ENCODE assay signal across 9 cellular contexts in genomic region chr12:57241556-57242310, GRCh38. TPM values are rescaled to one million over a fixed set of nuclear protein-coding genes. Genes with fewer than 3 reads are reported as not detected.
A peak's percentile ranks its signal among the peaks of the same experiment; 100 is the strongest.
DNase-seq lines count a peak whose midpoint lies in the region; ATAC-seq and TF ChIP-seq lines count a peak whose summit lies in the region.
"Had no signal": no experiment of that assay in that cellular context is flagged by ENCODE, and none has a peak within 500 bp of the region (broad histone marks: within the 10 kb centered on the region; RNA-seq: fewer than 3 reads in every experiment).

No MANE protein-coding gene starts in this region.

- no peak overlapping the region for H2BK5ac ChIP-seq in IMR-90 (ENCODE audit: low read depth, low read length, poor library complexity, severe bottlenecking)

- H3K18ac ChIP-seq in IMR-90 (ENCODE audit: low read depth, low read length): no peak overlapping the region

- H3K36me3 ChIP-seq in CD8-positive, alpha-beta T cell (ENCODE audit: insufficient read depth, low read length): no peaks in the 10 kb centered on the region
- H3K36me3 ChIP-seq in IMR-90 (ENCODE audit: control insufficient read depth, insufficient read depth, low read length) (no peaks in the 10 kb centered on the region), neural cell (ENCODE audit: insufficient read depth, low read length) (no peaks in the 10 kb centered on the region)

- no peak overlapping the region for H4K5ac ChIP-seq in IMR-90 (ENCODE audit: low read depth, low read length)

- H3K14ac ChIP-seq in IMR-90 (replicated peaks; ENCODE audit: low read depth, low read length): no peak overlapping the region

- BruUV-seq in IMR-90 (replicated peaks; lab: Mats Ljungman, UMichigan): no TSS peak

- H3K4me3 Mint-ChIP-seq in CD8-positive, alpha-beta T cell: peak overlapping the region; percentile 93
- peak overlapping the region; percentile 14 for H3K4me3 Mint-ChIP-seq in activated T-helper 2 cell treated with anti-CD3 and anti-CD28 coated beads, Interferon-gamma antibody, Interleukin-2, Interleukin-4, amounts not matched to agents 10 μg/mL and 5 μg/mL and 100 μg/mL, durations not matched to agents 14 hours and 24 hours and 36 hours (ENCODE audit: low read depth)

- H3K9me3 ChIP-seq in CD8-positive, alpha-beta T cell (ENCODE audit: low read length): no peaks in the 10 kb centered on the region
- H3K9me3 ChIP-seq in IMR-90 (ENCODE audit: control insufficient read depth, insufficient read depth, low read length) (no peaks in the 10 kb centered on the region), neural cell (ENCODE audit: low read length) (no peaks in the 10 kb centered on the region)
- H3K9me3 ChIP-seq: tibial nerve had no signal

- TF ChIP-seq RAD21 in IMR-90 (IDR thresholded peaks at IDR 0.05; ENCODE audit: low read length) (no peak), neural cell (conservative IDR thresholded peaks at IDR 0.05) (no peak)

- dilution Hi-C loops in IMR-90 (cut with HindIII; ENCODE audit: low sequenced_read_pairs, unreplicated experiment): no loop called here

- POLR2A ChIA-PET in CD8-positive, alpha-beta T cell (lab: Charles Lee): interaction anchor here (1.4 to 2.1 kb wide), 3 partner anchors 12 to 119 kb away, joined by 3 to 22 read pairs (median 7); partner anchors contain the start of genes NXPH4 and SHMT2
- POLR2A ChIA-PET in IMR-90 (lab: Charles Lee; ENCODE audit: unreplicated experiment): no interaction called here

- H2AK5ac ChIP-seq in IMR-90 (ENCODE audit: low read depth, low read length): no peak overlapping the region

- H2BK20ac ChIP-seq in IMR-90 (ENCODE audit: low read depth, low read length): no peak overlapping the region

- 27% methylated on average over 6 of the region's 37 CpGs; no CpG with 5 or more reads in 1 of the 2 experiments for WGBS in IMR-90 (ENCODE audit: extremely low coverage in 2 of 2, insufficient read length in 1 of 2), 2 experiments

- no peak for TF ChIP-seq EP300 in neural cell (conservative IDR thresholded peaks at IDR 0.05; ENCODE audit: poor library complexity, severe bottlenecking)

- no peaks in the 10 kb centered on the region for H3F3A ChIP-seq in neural cell (ENCODE audit: insufficient read depth, low read length, poor library complexity, severe bottlenecking)

- H3K4me2 ChIP-seq in IMR-90 (ENCODE audit: low read depth, low read length) (peak overlapping the region; percentile 92; the same call in 1 of the 2 replicates), neural cell (ENCODE audit: low read length) (peak overlapping the region; percentile 65)

- H4K20me1 ChIP-seq in IMR-90 (ENCODE audit: insufficient read depth, low read length) (peaks cover 41% of the 10 kb centered on the region; the same call in 1 of the 2 replicates), neural cell (ENCODE audit: insufficient read depth) (no peaks in the 10 kb centered on the region)

- no peak overlapping the region for H3K4me3 ChIP-seq in CD8-positive, alpha-beta T cell (ENCODE audit: low read depth, low read length)
- no peak overlapping the region for H3K4me3 ChIP-seq in IMR-90 (ENCODE audit: insufficient read depth, low read depth, low read length)
- H3K4me3 ChIP-seq in neural cell (ENCODE audit: low read length): peak overlapping the region; percentile 79

- intact Hi-C loops in CD8-positive, alpha-beta T cell (cut with DNase I, micrococcal nuclease): loop anchor here in 1 of 2 experiments (10.0 kb wide), 1 partner anchor 177 kb away; no protein-coding TSS in a partner anchor
- intact Hi-C loops in IMR-90 (cut with micrococcal nuclease) (loop anchor here (5.0 kb wide), 1 partner anchor 129 kb away; the partner anchor contains the start of gene STAT6), left cardiac atrium (cut with DNase I) (no loop called here)
- intact Hi-C loops in activated T-helper 2 cell treated with anti-CD3 and anti-CD28 coated beads, Interferon-gamma antibody, Interleukin-2, Interleukin-4, amounts not matched to agents 10 μg/mL and 5 μg/mL and 100 μg/mL, durations not matched to agents 14 hours and 24 hours and 36 hours (cut with micrococcal nuclease): loop anchor here (5.0 kb wide), 1 partner anchor 381 kb away; no protein-coding TSS in a partner anchor

- H2BK120ac ChIP-seq in IMR-90 (ENCODE audit: low read depth, low read length): no peak overlapping the region

- H3K23ac ChIP-seq in IMR-90 (ENCODE audit: low read depth, low read length): 0 out of 2 replicates have a peak overlapping the region, but pooled peaks have one; percentile 75

- H3K56ac ChIP-seq in IMR-90 (ENCODE audit: extremely low read depth, insufficient read depth, low read length): no peak overlapping the region

- CTCF ChIA-PET in CD8-positive, alpha-beta T cell (lab: Charles Lee): interaction anchor here (1.0 to 22.8 kb wide), 15 partner anchors 9 to 247 kb away, joined by 3 to 526 read pairs (median 9); partner anchors contain the start of genes NXPH4, SHMT2 and STAC3
- CTCF ChIA-PET in IMR-90 (lab: Yijun Ruan, JAX): interaction anchor here (1.1 to 5.8 kb wide), 5 partner anchors 12 to 217 kb away, joined by 3 to 47 read pairs (median 6); partner anchors contain the start of gene SHMT2

- H3K27ac ChIP-seq in CD8-positive, alpha-beta T cell (ENCODE audit: low read depth, low read length): no peak overlapping the region
- no peak overlapping the region for H3K27ac ChIP-seq in IMR-90 (ENCODE audit: insufficient read depth, low read length)
- H3K27ac ChIP-seq in neural cell (ENCODE audit: low read length): peak overlapping the region; percentile 5
- H3K27ac ChIP-seq: tibial nerve had no signal

- no peak overlapping the region for H4K8ac ChIP-seq in IMR-90 (ENCODE audit: low read depth in 2 of 2, low read length in 2 of 2)

- no peak for TF ChIP-seq POLR2A in IMR-90 (IDR thresholded peaks at IDR 0.05; ENCODE audit: low read depth, low read length)

- no peak overlapping the region for H3K27ac Mint-ChIP-seq in CD8-positive, alpha-beta T cell
- H3K27ac Mint-ChIP-seq in activated T-helper 2 cell treated with anti-CD3 and anti-CD28 coated beads, Interferon-gamma antibody, Interleukin-2, Interleukin-4, amounts not matched to agents 10 μg/mL and 5 μg/mL and 100 μg/mL, durations not matched to agents 14 hours and 24 hours and 36 hours: no peak overlapping the region

- no peak for TF ChIP-seq CTCF in CD8-positive, alpha-beta T cell (IDR thresholded peaks at IDR 0.05)
- TF ChIP-seq CTCF in IMR-90 (conservative IDR thresholded peaks at IDR 0.05; ENCODE audit: low read depth, low read length) (no peak), neural cell (IDR thresholded peaks at IDR 0.05; ENCODE audit: poor library complexity, severe bottlenecking) (no peak)

- in situ Hi-C loops in IMR-90 (cut with MboI; ENCODE audit: low sequenced_read_pairs): no loop called here

- H2AFZ ChIP-seq in IMR-90 (replicated peaks; ENCODE audit: low read length, poor library complexity) (peak overlapping the region; percentile 92), neural cell (ENCODE audit: low read depth, low read length) (no peak overlapping the region)

- H3K9me3 Mint-ChIP-seq in CD8-positive, alpha-beta T cell: no peaks in the 10 kb centered on the region
- H3K9me3 Mint-ChIP-seq in activated T-helper 2 cell treated with anti-CD3 and anti-CD28 coated beads, Interferon-gamma antibody, Interleukin-2, Interleukin-4, amounts not matched to agents 10 μg/mL and 5 μg/mL and 100 μg/mL, durations not matched to agents 14 hours and 24 hours and 36 hours: no peaks in the 10 kb centered on the region

- H3K27me3 Mint-ChIP-seq in CD8-positive, alpha-beta T cell (ENCODE audit: low read depth): peaks cover 48% of the 10 kb centered on the region
- H3K27me3 Mint-ChIP-seq in activated T-helper 2 cell treated with anti-CD3 and anti-CD28 coated beads, Interferon-gamma antibody, Interleukin-2, Interleukin-4, amounts not matched to agents 10 μg/mL and 5 μg/mL and 100 μg/mL, durations not matched to agents 14 hours and 24 hours and 36 hours (ENCODE audit: low read depth): peaks cover 36% of the 10 kb centered on the region

- peaks cover 3% of the 10 kb centered on the region for H3K36me3 Mint-ChIP-seq in CD8-positive, alpha-beta T cell
- H3K36me3 Mint-ChIP-seq in activated T-helper 2 cell treated with anti-CD3 and anti-CD28 coated beads, Interferon-gamma antibody, Interleukin-2, Interleukin-4, amounts not matched to agents 10 μg/mL and 5 μg/mL and 100 μg/mL, durations not matched to agents 14 hours and 24 hours and 36 hours (ENCODE audit: low read depth): peaks cover 3% of the 10 kb centered on the region

- H3K4me1 Mint-ChIP-seq in CD8-positive, alpha-beta T cell (ENCODE audit: low read depth): peaks cover 63% of the 10 kb centered on the region
- peaks cover 40% of the 10 kb centered on the region for H3K4me1 Mint-ChIP-seq in activated T-helper 2 cell treated with anti-CD3 and anti-CD28 coated beads, Interferon-gamma antibody, Interleukin-2, Interleukin-4, amounts not matched to agents 10 μg/mL and 5 μg/mL and 100 μg/mL, durations not matched to agents 14 hours and 24 hours and 36 hours (ENCODE audit: low read depth)

- H3K9me1 ChIP-seq in IMR-90 (ENCODE audit: insufficient read depth, low read length): peaks cover 7% of the 10 kb centered on the region; the same call in 1 of the 2 replicates

- H3K9ac ChIP-seq in IMR-90 (ENCODE audit: low read depth, low read length): no peak overlapping the region
- H3K9ac ChIP-seq in neural cell (ENCODE audit: low read length): peak overlapping the region; percentile 98

- ATAC-seq in CD8-positive, alpha-beta T cell: no peak
- ATAC-seq in IMR-90 (ENCODE audit: low read depth): no peak
- no peak for ATAC-seq in HG02588 (IDR thresholded peaks at IDR 0.05; ENCODE audit: unreplicated experiment)
- no peak for ATAC-seq in GM18520 (IDR thresholded peaks at IDR 0.05; ENCODE audit: unreplicated experiment)
- ATAC-seq in HG02981 (IDR thresholded peaks at IDR 0.05; ENCODE audit: unreplicated experiment): no peak
- ATAC-seq in left cardiac atrium: no peak

- H3K79me2 ChIP-seq in neural cell (replicated peaks; ENCODE audit: insufficient read depth, low read length): no peaks in the 10 kb centered on the region

- H4K91ac ChIP-seq in IMR-90 (ENCODE audit: insufficient read depth, low read depth, low read length): no peak overlapping the region

- H2BK15ac ChIP-seq in IMR-90 (ENCODE audit: low read depth, low read length): no peak overlapping the region

- peaks cover 0 to 10% of the 10 kb centered on the region in 2 experiments; a peak in 1 of 4 replicates for H3K79me1 ChIP-seq in IMR-90 (ENCODE audit: low read depth in 1 of 2, low read length in 2 of 2)

- H3K4ac ChIP-seq in IMR-90 (ENCODE audit: low read depth, low read length): no peak overlapping the region

- H3K27me3 ChIP-seq in CD8-positive, alpha-beta T cell (ENCODE audit: insufficient read depth, low read length): peaks cover 41% of the 10 kb centered on the region
- H3K27me3 ChIP-seq in IMR-90 (ENCODE audit: control insufficient read depth, insufficient read depth, low read length) (peaks cover 6% of the 10 kb centered on the region; the same call in 1 of the 2 replicates), neural cell (ENCODE audit: insufficient read depth, low read depth, low read length) (peaks cover 64% of the 10 kb centered on the region)

- H3K9me2 ChIP-seq in neural cell (ENCODE audit: insufficient read depth, low read length): no peaks in the 10 kb centered on the region

- peak overlapping the region; percentile 34 for H2AK9ac ChIP-seq in IMR-90 (replicated peaks; ENCODE audit: low read depth, low read length, poor library complexity)

- H3K4me1 ChIP-seq in CD8-positive, alpha-beta T cell (ENCODE audit: insufficient read depth, low read length): peaks cover 74% of the 10 kb centered on the region
- H3K4me1 ChIP-seq in IMR-90 (ENCODE audit: control insufficient read depth, insufficient read depth, low read length): peaks cover 17% of the 10 kb centered on the region

- no peak for DNase-seq in CD8-positive, alpha-beta T cell
- DNase-seq in IMR-90 (no peak), left cardiac atrium (no peak)
- no peak for DNase-seq in activated T-helper 2 cell treated with anti-CD3 and anti-CD28 coated beads, Interferon-gamma antibody, Interleukin-2, Interleukin-4, amounts not matched to agents 10 μg/mL and 5 μg/mL and 100 μg/mL, durations not matched to agents 14 hours and 24 hours and 36 hours (ENCODE audit: low spot score)

RNA-seq across cellular contexts. Expression of gene STAC3, which starts 9.3 kb away (rescaled TPM):
- 1 to 10 TPM in 1 of 2 experiments, under 1 TPM in 1; 0.54 to 1.5 TPM for total RNA-seq in CD8-positive, alpha-beta T cell
- total RNA-seq in IMR-90 (2012; rRNA removed) (under 0.01 and 0.18 TPM in 2 replicates), left cardiac atrium (1 to 10 TPM; 1.2 to 2.7 TPM)
- polyA plus RNA-seq in IMR-90 (2012; rRNA removed) (0.67 and 0.80 TPM in 2 replicates), neural cell (1.3 and 2.9 TPM in 2 replicates)
- 0.13 and 0.66 TPM in 2 replicates for polyA plus RNA-seq in IMR-90 (2012; cell fraction: cytosol; rRNA removed)
- 2.9 and 4.4 TPM in 2 replicates for polyA plus RNA-seq in IMR-90 (2012; cell fraction: nucleus; rRNA removed; ENCODE audit: low replicate concordance)
- 5.6 and 6.1 TPM in 2 replicates for total RNA-seq in activated T-helper 2 cell treated with anti-CD3 and anti-CD28 coated beads, Interferon-gamma antibody, Interleukin-2, Interleukin-4, amounts not matched to agents 10 μg/mL and 5 μg/mL and 100 μg/mL, durations not matched to agents 14 hours and 24 hours and 36 hours
- polyA minus RNA-seq in neural cell: 0.49 and 0.93 TPM in 2 replicates

RNA-seq across cellular contexts. Expression of gene SHMT2, which starts 12.2 kb away (rescaled TPM):
- total RNA-seq in CD8-positive, alpha-beta T cell: 10 to 100 TPM; 14.2 to 18.6 TPM
- total RNA-seq in IMR-90 (2012; rRNA removed) (225 and 266 TPM in 2 replicates), left cardiac atrium (10 to 100 TPM; 31.1 to 39.6 TPM)
- polyA plus RNA-seq in IMR-90 (2012; rRNA removed) (302 and 364 TPM in 2 replicates), neural cell (38.2 and 42.2 TPM in 2 replicates)
- 201 and 323 TPM in 2 replicates for polyA plus RNA-seq in IMR-90 (2012; cell fraction: cytosol; rRNA removed)
- 303 and 511 TPM in 2 replicates for polyA plus RNA-seq in IMR-90 (2012; cell fraction: nucleus; rRNA removed; ENCODE audit: low replicate concordance)
- total RNA-seq in activated T-helper 2 cell treated with anti-CD3 and anti-CD28 coated beads, Interferon-gamma antibody, Interleukin-2, Interleukin-4, amounts not matched to agents 10 μg/mL and 5 μg/mL and 100 μg/mL, durations not matched to agents 14 hours and 24 hours and 36 hours: 295 and 307 TPM in 2 replicates
- polyA minus RNA-seq in neural cell: 19.0 and 22.9 TPM in 2 replicates

RNA-seq across cellular contexts. Expression of gene NXPH4, which starts 25.1 kb away (rescaled TPM):
- 1 to 10 TPM; 1.4 to 1.7 TPM for total RNA-seq in CD8-positive, alpha-beta T cell
- total RNA-seq in IMR-90 (2012; rRNA removed) (0.36 and 0.56 TPM in 2 replicates), left cardiac atrium (1 to 10 TPM in 1 of 2 donors, under 1 TPM in 1; 0.50 to 2.1 TPM)
- polyA plus RNA-seq in IMR-90 (2012; rRNA removed) (3.3 and 3.8 TPM in 2 replicates), neural cell (0.53 TPM in 1 of 2 replicates, not detected in the other)
- polyA plus RNA-seq in IMR-90 (2012; cell fraction: cytosol; rRNA removed): 4.8 and 7.5 TPM in 2 replicates
- 3.3 and 5.8 TPM in 2 replicates for polyA plus RNA-seq in IMR-90 (2012; cell fraction: nucleus; rRNA removed; ENCODE audit: low replicate concordance)
- 0.82 and 0.90 TPM in 2 replicates for total RNA-seq in activated T-helper 2 cell treated with anti-CD3 and anti-CD28 coated beads, Interferon-gamma antibody, Interleukin-2, Interleukin-4, amounts not matched to agents 10 μg/mL and 5 μg/mL and 100 μg/mL, durations not matched to agents 14 hours and 24 hours and 36 hours
- not detected in 2 replicates for polyA minus RNA-seq in neural cell

Comparison
In these comparisons a context has a peak if more than half of its experiments do, and no peak if none do; other contexts are left out.
1. intact Hi-C loops: an anchor here in IMR-90 (5.0 kb wide) and activated T-helper 2 cell treated with anti-CD3 and anti-CD28 coated beads, Interferon-gamma antibody, Interleukin-2, Interleukin-4, amounts not matched to agents 10 μg/mL and 5 μg/mL and 100 μg/mL, durations not matched to agents 14 hours and 24 hours and 36 hours (5.0 kb wide); none called in left cardiac atrium.